In the genomic region with DNA sequence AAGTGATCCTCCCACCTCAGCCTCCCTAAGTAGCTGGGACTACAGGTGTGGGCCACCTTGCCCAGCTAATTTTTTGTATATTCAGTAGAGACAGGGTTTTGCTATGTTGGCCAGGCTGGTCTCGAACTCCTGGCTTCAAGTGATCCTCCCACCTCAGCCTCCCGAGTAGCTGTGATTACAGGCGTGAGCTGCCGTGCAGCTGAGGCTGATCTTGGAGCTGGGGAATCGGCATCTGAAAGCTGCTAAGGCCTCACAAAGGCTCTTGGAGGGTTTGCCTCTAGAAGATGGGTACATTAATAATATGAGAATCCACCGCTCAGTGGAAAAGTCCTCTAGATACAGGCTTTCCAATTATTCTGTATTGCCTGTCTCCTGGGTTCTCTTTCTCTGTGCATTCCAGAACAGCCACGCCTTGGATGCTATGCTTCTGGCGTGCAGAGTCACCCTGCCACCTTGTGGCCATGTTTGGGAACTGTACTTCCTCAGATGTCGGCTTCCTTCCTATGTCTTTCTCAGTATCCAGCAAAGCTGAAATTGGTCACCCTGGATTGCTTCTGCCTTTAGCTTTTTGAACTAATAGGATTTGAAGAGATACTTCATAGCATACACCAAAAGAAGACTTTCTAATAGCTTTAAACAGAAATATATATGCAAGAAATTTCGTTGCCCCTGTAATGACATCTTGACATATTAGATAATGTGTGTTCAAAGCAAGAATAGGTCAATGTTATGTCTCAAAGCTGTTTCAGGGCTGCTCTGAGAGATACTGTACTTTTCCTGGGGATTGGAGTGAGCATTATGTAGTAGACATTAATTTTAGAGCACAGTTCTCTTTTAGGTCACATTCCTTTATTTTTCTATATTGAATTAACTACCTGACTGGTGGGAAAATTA, we compare ENCODE assay signal across 8 cellular contexts. TPM values are rescaled to one million over a fixed set of nuclear protein-coding genes. Genes with fewer than 3 reads are reported as not detected.
DNase-seq lines count a peak whose midpoint lies in the region; ATAC-seq and TF ChIP-seq lines count a peak whose summit lies in the region.

No MANE protein-coding gene starts in this region.

- no peak overlapping the region for H3K4me3 ChIP-seq in AG04450 (ENCODE audit: low read depth, low read length)

- peak; percentile 55 for DNase-seq in AG04450 (ENCODE audit: low read depth, low spot score)
- peak; percentile 56 for DNase-seq in NCI-H345 treated with DMSO at 0.1 percent for 48 hours (lab: John Stamatoyannopoulos, UW; ENCODE audit: unreplicated experiment)
- peak; percentile 93 for DNase-seq in cerebellar cortex (ENCODE audit: low spot score)
- DNase-seq in left lobe of liver (ENCODE audit: low spot score) = peak; percentile 73
- peak; percentile 65 to 69 for DNase-seq in stimulated activated CD4-positive, alpha-beta T cell treated with anti-CD3 and anti-CD28 coated beads, Interleukin-4, amount 100 ng/mL, for 48 hours (ENCODE audit: low read depth in 2 of 2)

- ATAC-seq in GM18858 (IDR thresholded peaks at IDR 0.05; ENCODE audit: unreplicated experiment) (peak; percentile 89), HG03103 (IDR thresholded peaks at IDR 0.05; ENCODE audit: low read depth, unreplicated experiment) (peak; percentile 88), left lobe of liver (peak; percentile 100)
- peak; percentile 87 to 88 for ATAC-seq in activated CD4-positive, CD25-positive, alpha-beta regulatory T cell treated with anti-CD3 and anti-CD28 coated beads, Interleukin-2, amount 50 U/mL, for 24 hours

- peaks cover 2% of the 10 kb centered on the region for H3K27me3 ChIP-seq in AG04450 (ENCODE audit: control insufficient read depth, insufficient read depth, low read length)

- CTCF ChIA-PET in AG04450 (lab: Charles Lee) = interaction anchor here (0.6 to 4.2 kb wide), 47 partner anchors 8 to 570 kb away, joined by 3 to 79 read pairs (median 5); a partner anchor contains a TSS

- no peak overlapping the region for H3K27ac ChIP-seq in AG04450 (ENCODE audit: low read depth, low read length)

- TF ChIP-seq CTCF in AG04450 (IDR thresholded peaks at IDR 0.05; ENCODE audit: low read depth, low read length) = peak; percentile 94

- POLR2A ChIA-PET in AG04450 (lab: Yijun Ruan, JAX) = interaction anchor here (0.7 kb wide), 1 partner anchor 264 kb away, joined by 7 read pairs; no protein-coding TSS in a partner anchor

- no peaks in the 10 kb centered on the region for H3K9me3 ChIP-seq in AG04450 (ENCODE audit: control insufficient read depth, insufficient read depth, low read length)

RNA-seq across cellular contexts. Expression of a gene that starts 25.1 kb away (rescaled TPM):
- polyA plus RNA-seq in AG04450 (2011; rRNA removed) = 0.78 and 1.0 TPM in 2 replicates
- 3.4 and 4.8 TPM in 2 replicates for polyA minus RNA-seq in AG04450 (2011; rRNA and poly(A)+ RNA removed)
- total RNA-seq in left lobe of liver = 0.10 TPM
